In the genomic region with DNA sequence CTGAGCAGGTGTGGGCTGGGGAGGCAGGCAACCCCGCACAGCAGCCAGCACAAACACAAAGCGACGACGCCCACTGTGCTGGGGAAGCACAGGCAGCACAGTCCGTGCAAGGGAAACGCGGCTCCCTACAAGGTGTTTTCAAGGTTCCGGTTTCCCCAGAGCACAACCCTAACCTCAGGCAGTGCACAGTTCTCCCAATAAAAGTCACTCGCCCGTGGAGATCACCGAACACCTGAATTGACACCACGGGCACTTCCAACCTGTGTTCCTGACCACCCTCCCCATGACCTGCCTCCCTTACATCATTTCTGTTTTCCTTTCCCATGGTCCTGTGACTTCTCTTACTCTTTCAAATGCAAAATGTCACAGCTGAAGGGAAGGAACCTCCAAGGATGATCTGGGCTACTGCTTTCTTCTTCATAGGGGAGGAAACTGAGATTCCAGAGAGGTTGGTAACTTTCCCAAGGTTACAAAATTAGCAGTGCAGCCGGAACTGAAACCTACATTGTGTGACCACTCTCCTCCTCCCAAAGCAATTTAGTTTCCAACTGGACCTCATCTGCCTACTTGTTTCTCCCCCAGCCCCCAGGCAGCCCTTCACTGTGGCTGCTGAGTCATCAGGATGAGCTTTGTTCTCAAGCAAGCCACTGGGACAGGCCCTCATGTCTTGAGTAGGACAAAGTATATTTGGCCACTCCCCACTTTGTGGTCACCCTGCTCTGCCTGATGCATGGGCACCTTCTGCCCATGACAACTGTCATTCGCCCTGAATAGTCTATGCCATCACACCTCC, we compare ENCODE assay signal across 9 cellular contexts.
A peak's percentile ranks its signal among the peaks of the same experiment; 100 is the strongest.
DNase-seq lines count a peak whose midpoint lies in the region; ATAC-seq and TF ChIP-seq lines count a peak whose summit lies in the region.
"Had no signal": no experiment of that assay in that cellular context is flagged by ENCODE, and none has a peak within 500 bp of the region (broad histone marks: within the 10 kb centered on the region; RNA-seq: fewer than 3 reads in every experiment).

No MANE protein-coding gene starts in this region.

- no peak for TF ChIP-seq CTCF in IMR-90 (conservative IDR thresholded peaks at IDR 0.05; ENCODE audit: low read depth, low read length)
- no peak for TF ChIP-seq CTCF in brain microvascular endothelial cell (IDR thresholded peaks at IDR 0.05; ENCODE audit: low read depth, low read length, missing control alignments)
- no peak for TF ChIP-seq CTCF in progenitor cell of endocrine pancreas (IDR thresholded peaks at IDR 0.05; ENCODE audit: unreplicated experiment)

- H3K9me3 Mint-ChIP-seq in activated CD4-positive, alpha-beta memory T cell treated with anti-CD3 and anti-CD28 coated beads for 36 hours = peaks cover 1% of the 10 kb centered on the region
- H3K9me3 Mint-ChIP-seq in activated CD4-positive, alpha-beta memory T cell treated with anti-CD3 and anti-CD28 coated beads, Interleukin-2, amount 10 ng/mL, durations not matched to agents 7 days and 5 days = no peaks in the 10 kb centered on the region
- no peaks in the 10 kb centered on the region for H3K9me3 Mint-ChIP-seq in progenitor cell of endocrine pancreas (ENCODE audit: low read depth)

- peak overlapping the region; percentile 47; the same call in 1 of the 2 replicates for H3K14ac ChIP-seq in IMR-90 (replicated peaks; ENCODE audit: low read depth, low read length)

- H3K4me1 Mint-ChIP-seq in activated CD4-positive, alpha-beta memory T cell treated with anti-CD3 and anti-CD28 coated beads for 36 hours (ENCODE audit: low read depth) = peaks cover 54% of the 10 kb centered on the region
- peaks cover 51% of the 10 kb centered on the region for H3K4me1 Mint-ChIP-seq in activated CD4-positive, alpha-beta memory T cell treated with anti-CD3 and anti-CD28 coated beads, Interleukin-2, amount 10 ng/mL, durations not matched to agents 7 days and 5 days
- H3K4me1 Mint-ChIP-seq in progenitor cell of endocrine pancreas (ENCODE audit: low read depth) = peaks cover 20% of the 10 kb centered on the region

- H2AFZ ChIP-seq in IMR-90 (replicated peaks; ENCODE audit: low read length, poor library complexity) = no peak overlapping the region

- H3K36me3 ChIP-seq in IMR-90 (ENCODE audit: control insufficient read depth, insufficient read depth, low read length) = peaks cover 7% of the 10 kb centered on the region
- H3K36me3 ChIP-seq in brain microvascular endothelial cell (replicated peaks) = no peaks in the 10 kb centered on the region

- H2AK9ac ChIP-seq in IMR-90 (replicated peaks; ENCODE audit: low read depth, low read length, poor library complexity) = no peak overlapping the region

- dilution Hi-C loops in IMR-90 (cut with HindIII; ENCODE audit: low sequenced_read_pairs, unreplicated experiment) = no loop called here

- H3K56ac ChIP-seq in IMR-90 (ENCODE audit: extremely low read depth, insufficient read depth, low read length) = no peak overlapping the region

- peaks cover 20% of the 10 kb centered on the region for H3K4me1 ChIP-seq in IMR-90 (ENCODE audit: control insufficient read depth, insufficient read depth, low read length)

- H2BK15ac ChIP-seq in IMR-90 (ENCODE audit: low read depth, low read length) = no peak overlapping the region; the same call in 2 of the 3 replicates

- no peak overlapping the region for H2BK20ac ChIP-seq in IMR-90 (ENCODE audit: low read depth, low read length)

- H3K23ac ChIP-seq in IMR-90 (ENCODE audit: low read depth, low read length) = no peak overlapping the region

- no peaks in the 10 kb centered on the region for H3K27me3 Mint-ChIP-seq in activated CD4-positive, alpha-beta memory T cell treated with anti-CD3 and anti-CD28 coated beads for 36 hours
- H3K27me3 Mint-ChIP-seq in activated CD4-positive, alpha-beta memory T cell treated with anti-CD3 and anti-CD28 coated beads, Interleukin-2, amount 10 ng/mL, durations not matched to agents 7 days and 5 days = no peaks in the 10 kb centered on the region
- no peaks in the 10 kb centered on the region for H3K27me3 Mint-ChIP-seq in progenitor cell of endocrine pancreas

- no peak overlapping the region for H3K4me2 ChIP-seq in IMR-90 (ENCODE audit: low read depth, low read length)

- no peaks in the 10 kb centered on the region for H3K9me3 ChIP-seq in IMR-90 (ENCODE audit: control insufficient read depth, insufficient read depth, low read length)

- H4K8ac ChIP-seq in IMR-90 (ENCODE audit: low read depth in 2 of 2, low read length in 2 of 2) = 0 out of 4 replicates have a peak overlapping the region, but pooled peaks of 1 of the 2 experiments have one; percentile 16

- no TSS peak for BruUV-seq in IMR-90 (replicated peaks; lab: Mats Ljungman, UMichigan)

- no peak for TF ChIP-seq RAD21 in IMR-90 (IDR thresholded peaks at IDR 0.05; ENCODE audit: low read length)

- H3K27me3 ChIP-seq in IMR-90 (ENCODE audit: control insufficient read depth, insufficient read depth, low read length) = no peaks in the 10 kb centered on the region
- no peaks in the 10 kb centered on the region for H3K27me3 ChIP-seq in brain microvascular endothelial cell (replicated peaks)

- H4K20me1 ChIP-seq in IMR-90 (ENCODE audit: insufficient read depth, low read length) = peaks cover 23% of the 10 kb centered on the region

- H3K4me3 Mint-ChIP-seq in activated CD4-positive, alpha-beta memory T cell treated with anti-CD3 and anti-CD28 coated beads for 36 hours = no peak overlapping the region
- no peak overlapping the region for H3K4me3 Mint-ChIP-seq in activated CD4-positive, alpha-beta memory T cell treated with anti-CD3 and anti-CD28 coated beads, Interleukin-2, amount 10 ng/mL, durations not matched to agents 7 days and 5 days
- no peak overlapping the region for H3K4me3 Mint-ChIP-seq in progenitor cell of endocrine pancreas (ENCODE audit: low read depth)

- peak overlapping the region; percentile 48; the same call in 1 of the 2 replicates for H3K4ac ChIP-seq in IMR-90 (ENCODE audit: low read depth, low read length)

- CTCF ChIA-PET in activated CD4-positive, alpha-beta memory T cell treated with anti-CD3 and anti-CD28 coated beads for 36 hours (lab: Charles Lee) = no interaction called here
- CTCF ChIA-PET in activated CD4-positive, alpha-beta memory T cell treated with anti-CD3 and anti-CD28 coated beads, Interleukin-2, amount 10 ng/mL, durations not matched to agents 7 days and 5 days (lab: Charles Lee) = interaction anchor here (1.0 kb wide), 1 partner anchor 16 kb away, joined by 3 read pairs; no protein-coding TSS in a partner anchor
- CTCF ChIA-PET in IMR-90 (lab: Yijun Ruan, JAX) = interaction anchor here (0.5 to 0.8 kb wide), 2 partner anchors 122 to 459 kb away, joined by 3 read pairs; no protein-coding TSS in a partner anchor

- no peak overlapping the region for H4K91ac ChIP-seq in IMR-90 (ENCODE audit: insufficient read depth, low read depth, low read length)

- H3K36me3 Mint-ChIP-seq in activated CD4-positive, alpha-beta memory T cell treated with anti-CD3 and anti-CD28 coated beads for 36 hours = peaks cover 17% of the 10 kb centered on the region
- H3K36me3 Mint-ChIP-seq in activated CD4-positive, alpha-beta memory T cell treated with anti-CD3 and anti-CD28 coated beads, Interleukin-2, amount 10 ng/mL, durations not matched to agents 7 days and 5 days (ENCODE audit: low read depth) = peaks cover 54% of the 10 kb centered on the region
- H3K36me3 Mint-ChIP-seq in progenitor cell of endocrine pancreas (ENCODE audit: insufficient read depth) = peaks cover 5% of the 10 kb centered on the region

- no peak overlapping the region for H2BK5ac ChIP-seq in IMR-90 (ENCODE audit: low read depth, low read length, poor library complexity, severe bottlenecking)

- 95% methylated on average over 7 of the region's 14 CpGs; no CpG with 5 or more reads in 1 of the 2 experiments for WGBS in IMR-90 (ENCODE audit: extremely low coverage in 2 of 2, insufficient read length in 1 of 2), 2 experiments

- H4K5ac ChIP-seq in IMR-90 (ENCODE audit: low read depth, low read length) = no peak overlapping the region

- peak; percentile 24 for ATAC-seq in IMR-90 (ENCODE audit: low read depth)

- peak; percentile 30 for DNase-seq in activated CD4-positive, alpha-beta memory T cell treated with anti-CD3 and anti-CD28 coated beads for 36 hours
- no peak for DNase-seq in activated CD4-positive, alpha-beta memory T cell treated with anti-CD3 and anti-CD28 coated beads, Interleukin-2, amount 10 ng/mL, durations not matched to agents 7 days and 5 days
- DNase-seq in IMR-90 = peak; percentile 66
- peak; percentile 77 for DNase-seq in brain microvascular endothelial cell
- DNase-seq in progenitor cell of endocrine pancreas (ENCODE audit: low spot score, unreplicated experiment) = no peak
- DNase-seq in COR-L47 (lab: John Stamatoyannopoulos, UW) = no peak
- DNase-seq in NCI-H1694 (lab: John Stamatoyannopoulos, UW) = no peak
- no peak for DNase-seq in AML-193 (lab: John Stamatoyannopoulos, UW)

- H3K4me3 ChIP-seq in IMR-90 (ENCODE audit: insufficient read depth, low read depth, low read length) = no peak overlapping the region
- no peak overlapping the region for H3K4me3 ChIP-seq in brain microvascular endothelial cell (ENCODE audit: low read depth, low read length)
- H3K4me3 ChIP-seq: skin epidermis had no signal

- H3K79me1 ChIP-seq in IMR-90 (ENCODE audit: low read depth in 1 of 2, low read length in 2 of 2) = peaks cover 24 to 45% of the 10 kb centered on the region in 2 experiments

- intact Hi-C loops in activated CD4-positive, alpha-beta memory T cell treated with anti-CD3 and anti-CD28 coated beads for 36 hours (cut with micrococcal nuclease) = no loop called here
- intact Hi-C loops in IMR-90 (cut with micrococcal nuclease) = no loop called here

- H3K27ac ChIP-seq in IMR-90 (ENCODE audit: insufficient read depth, low read length) = no peak overlapping the region
- H3K27ac ChIP-seq in brain microvascular endothelial cell = peak overlapping the region; percentile 25

- H2AK5ac ChIP-seq in IMR-90 (ENCODE audit: low read depth, low read length) = peak overlapping the region; percentile 65

- H2BK120ac ChIP-seq in IMR-90 (ENCODE audit: low read depth, low read length) = no peak overlapping the region

- H3K27ac Mint-ChIP-seq in activated CD4-positive, alpha-beta memory T cell treated with anti-CD3 and anti-CD28 coated beads for 36 hours = no peak overlapping the region
- H3K27ac Mint-ChIP-seq in activated CD4-positive, alpha-beta memory T cell treated with anti-CD3 and anti-CD28 coated beads, Interleukin-2, amount 10 ng/mL, durations not matched to agents 7 days and 5 days = no peak overlapping the region
- peak overlapping the region; percentile 42 for H3K27ac Mint-ChIP-seq in progenitor cell of endocrine pancreas

- in situ Hi-C loops in IMR-90 (cut with MboI; ENCODE audit: low sequenced_read_pairs) = no loop called here
- in situ Hi-C loops in brain microvascular endothelial cell (cut with HindIII; ENCODE audit: low pct_ligation_motif_present, low sequenced_read_pairs) = no loop called here

- peaks cover 22% of the 10 kb centered on the region for H3K9me1 ChIP-seq in IMR-90 (ENCODE audit: insufficient read depth, low read length)

- no peak overlapping the region for H3K18ac ChIP-seq in IMR-90 (ENCODE audit: low read depth, low read length)

- H3K9ac ChIP-seq in IMR-90 (ENCODE audit: low read depth, low read length) = no peak overlapping the region

- POLR2A ChIA-PET in activated CD4-positive, alpha-beta memory T cell treated with anti-CD3 and anti-CD28 coated beads for 36 hours (lab: Charles Lee) = no interaction called here
- POLR2A ChIA-PET in activated CD4-positive, alpha-beta memory T cell treated with anti-CD3 and anti-CD28 coated beads, Interleukin-2, amount 10 ng/mL, durations not matched to agents 7 days and 5 days (lab: Charles Lee) = interaction anchor here (1.1 kb wide), 1 partner anchor 19 kb away, joined by 7 read pairs; no protein-coding TSS in a partner anchor
- POLR2A ChIA-PET in IMR-90 (lab: Charles Lee; ENCODE audit: unreplicated experiment) = no interaction called here

- no peak for TF ChIP-seq POLR2A in IMR-90 (IDR thresholded peaks at IDR 0.05; ENCODE audit: low read depth, low read length)

Comparison
In these comparisons a context has a peak if more than half of its experiments do, and no peak if none do; other contexts are left out.
1. DNase-seq: peak in activated CD4-positive, alpha-beta memory T cell treated with anti-CD3 and anti-CD28 coated beads for 36 hours (single experiment), IMR-90 (single experiment) and brain microvascular endothelial cell (single experiment); none in activated CD4-positive, alpha-beta memory T cell treated with anti-CD3 and anti-CD28 coated beads, Interleukin-2, amount 10 ng/mL, durations not matched to agents 7 days and 5 days (single experiment), progenitor cell of endocrine pancreas (single experiment), COR-L47 (single experiment), NCI-H1694 (single experiment) and AML-193 (0 of 2).